ENCODE assay signal across 14 cellular contexts in the genomic region with DNA sequence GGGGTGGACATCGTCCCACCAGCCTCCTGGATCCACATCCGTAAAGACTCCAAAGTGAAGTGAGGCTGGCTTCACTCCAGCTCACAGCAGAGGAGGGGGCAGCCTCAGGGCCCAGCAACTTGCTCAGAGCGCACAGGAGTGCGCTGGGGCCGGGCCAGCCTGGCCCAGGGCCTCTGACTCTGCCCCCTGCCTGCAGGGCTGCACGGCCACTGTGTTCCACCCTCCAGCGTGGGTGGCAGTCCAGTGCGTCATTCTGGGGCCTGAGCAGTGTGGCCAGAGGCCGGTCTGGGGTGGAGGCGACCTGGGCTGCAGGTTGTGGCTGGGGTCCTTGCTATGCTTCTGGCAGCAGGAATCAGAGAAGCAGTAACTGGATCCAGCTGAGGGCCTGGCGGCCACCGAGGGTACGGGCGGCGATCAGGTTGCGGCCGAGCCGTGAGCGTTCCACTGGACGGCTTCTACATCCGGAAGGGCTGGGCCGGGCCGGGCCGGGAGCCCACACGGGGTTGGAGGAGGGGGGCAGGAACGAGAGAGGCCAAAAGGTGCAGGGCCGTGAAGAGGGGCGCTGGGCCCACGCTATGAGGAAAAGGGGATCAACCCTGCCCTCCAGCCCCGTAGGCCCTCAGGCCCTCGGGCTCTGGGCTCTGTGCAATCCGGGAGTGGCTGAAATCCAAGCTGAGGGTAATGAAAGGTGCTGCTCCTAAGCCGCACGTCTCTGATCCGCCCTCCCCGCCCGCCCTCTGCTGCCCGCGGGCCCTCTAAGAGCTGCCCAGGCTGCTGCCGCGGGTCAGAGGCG. TPM values are rescaled to one million over a fixed set of nuclear protein-coding genes. Genes with fewer than 3 reads are reported as not detected.
DNase-seq lines count a peak whose midpoint lies in the region; ATAC-seq and TF ChIP-seq lines count a peak whose summit lies in the region.
"Had no signal": no experiment of that assay in that cellular context is flagged by ENCODE, and none has a peak within 500 bp of the region (broad histone marks: within the 10 kb centered on the region; RNA-seq: fewer than 3 reads in every experiment).

A gene with protein sequence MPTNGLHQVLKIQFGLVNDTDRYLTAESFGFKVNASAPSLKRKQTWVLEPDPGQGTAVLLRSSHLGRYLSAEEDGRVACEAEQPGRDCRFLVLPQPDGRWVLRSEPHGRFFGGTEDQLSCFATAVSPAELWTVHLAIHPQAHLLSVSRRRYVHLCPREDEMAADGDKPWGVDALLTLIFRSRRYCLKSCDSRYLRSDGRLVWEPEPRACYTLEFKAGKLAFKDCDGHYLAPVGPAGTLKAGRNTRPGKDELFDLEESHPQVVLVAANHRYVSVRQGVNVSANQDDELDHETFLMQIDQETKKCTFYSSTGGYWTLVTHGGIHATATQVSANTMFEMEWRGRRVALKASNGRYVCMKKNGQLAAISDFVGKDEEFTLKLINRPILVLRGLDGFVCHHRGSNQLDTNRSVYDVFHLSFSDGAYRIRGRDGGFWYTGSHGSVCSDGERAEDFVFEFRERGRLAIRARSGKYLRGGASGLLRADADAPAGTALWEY (plus strand): TSS at position 787 of the 793 bp plus-strand sequence. CDS start 155 bp downstream, outside the sequence.

- no peaks in the 10 kb centered on the region for H3K79me2 ChIP-seq in SK-N-SH (ENCODE audit: insufficient read depth)

- WGBS in SK-N-SH (ENCODE audit: low lambda C conversion rate), result 76% methylated on average over 40 of the region's 42 CpGs
- whole genome bisulfite sequencing in thyroid gland, 2 donors, result 2 to 4% methylated on average over 8 to 23 of the region's 42 CpGs

- DNase-seq in SK-N-SH, result no peak
- DNase-seq in SW480 (ENCODE audit: low spot score), result peak; percentile 64
- DNase-seq in iPS-NIHi11 (ENCODE audit: low spot score), result peak; percentile 55
- DNase-seq in thyroid gland, result peak; percentile 90 to 92
- no peak for DNase-seq in activated gamma-delta T cell (lab: John Stamatoyannopoulos, UW)
- DNase-seq in NOMO-1 (lab: John Stamatoyannopoulos, UW; ENCODE audit: unreplicated experiment in 2 of 2), result no peak
- DNase-seq: KG1, NCI-H226, SIG-M5 had no signal

- H3K4me1 ChIP-seq in SK-N-SH (ENCODE audit: control insufficient read depth in 1 of 2, insufficient read depth in 2 of 2, low read depth in 1 of 2, low read length in 1 of 2), result peaks cover 0 to 16% of the 10 kb centered on the region in 2 experiments; a peak in 1 of 4 replicates
- H3K4me1 ChIP-seq in thyroid gland, result peaks cover 44 to 66% of the 10 kb centered on the region in 2 donors

- CTCF ChIA-PET in SK-N-SH (lab: Yijun Ruan, JAX), result interaction anchor here (1.2 to 1.7 kb wide), 2 partner anchors 10 to 19 kb away, joined by 3 read pairs; no protein-coding TSS in a partner anchor

- no peak for TF ChIP-seq EP300 in SK-N-SH (IDR thresholded peaks at IDR 0.05; ENCODE audit: borderline replicate concordance in 1 of 2, low read depth in 1 of 2, low read length in 1 of 2)

- H3K4me3 ChIP-seq in SK-N-SH (ENCODE audit: low read depth in 2 of 2, low read length in 1 of 2), result no peak within 1 kb of the TSS
- peak within 1 kb of the TSS in 1 of 3 donors; percentile 4 for H3K4me3 ChIP-seq in thyroid gland (replicated peaks in 1 of 3)
- H3K4me3 ChIP-seq: esophagus muscularis mucosa, suprapubic skin had no signal

- peaks cover 8% of the 10 kb centered on the region; the same call in 1 of the 2 replicates for H4K20me1 ChIP-seq in SK-N-SH (ENCODE audit: insufficient read depth)

- TF ChIP-seq CTCF in SK-N-SH (IDR thresholded peaks at IDR 0.05), result no peak
- peak in 5 of 6 experiments; percentile 19 to 78 (median 67) for TF ChIP-seq CTCF in thyroid gland (IDR thresholded peaks at IDR 0.05)

- H3F3A ChIP-seq in SK-N-SH (replicated peaks; ENCODE audit: insufficient read depth), result peaks cover 9% of the 10 kb centered on the region

- no peak within 1 kb of the TSS for H2AFZ ChIP-seq in SK-N-SH (ENCODE audit: low read depth)

- H3K36me3 ChIP-seq in SK-N-SH (replicated peaks in 1 of 2; ENCODE audit: control insufficient read depth in 1 of 2, insufficient read depth in 2 of 2, low read length in 1 of 2), result no peaks in the 10 kb centered on the region
- H3K36me3 ChIP-seq in thyroid gland, result no peaks in the 10 kb centered on the region
- H3K36me3 ChIP-seq: esophagus muscularis mucosa, suprapubic skin had no signal

- H3K9ac ChIP-seq in SK-N-SH, result no peak within 1 kb of the TSS

- no peak within 1 kb of the TSS for H3K4me2 ChIP-seq in SK-N-SH

- intact Hi-C loops in thyroid gland (cut with DNase I), result no loop called here

- no peak for TF ChIP-seq RAD21 in SK-N-SH (IDR thresholded peaks at IDR 0.05; ENCODE audit: low read length)

- H3K9me3 ChIP-seq in SK-N-SH (no peaks in the 10 kb centered on the region), thyroid gland (no peaks in the 10 kb centered on the region)
- H3K9me3 ChIP-seq: esophagus muscularis mucosa, suprapubic skin had no signal

- no peak within 1 kb of the TSS for H3K27ac ChIP-seq in SK-N-SH (ENCODE audit: low read depth in 2 of 2, low read length in 1 of 2)
- H3K27ac ChIP-seq in thyroid gland, result peak within 1 kb of the TSS; percentile 52 to 82 (median 81)
- H3K27ac ChIP-seq: esophagus muscularis mucosa, suprapubic skin had no signal

- POLR2A ChIA-PET in SK-N-SH (lab: Yijun Ruan, JAX), result interaction anchor here (0.6 to 1.7 kb wide), 3 partner anchors 10 to 344 kb away, joined by 3 to 4 read pairs (median 3); no protein-coding TSS in a partner anchor

- no peaks in the 10 kb centered on the region for H3K9me2 ChIP-seq in SK-N-SH

- TF ChIP-seq POLR2A in thyroid gland (IDR thresholded peaks at IDR 0.05), result peak in 1 of 2 donors; percentile 32

- peak; percentile 14 for ATAC-seq in SK-N-SH treated with all-trans-retinoic acid at 6 μM for 48 hours
- ATAC-seq in HG02870 (IDR thresholded peaks at IDR 0.05; ENCODE audit: unreplicated experiment), result no peak

- H3K27me3 ChIP-seq in SK-N-SH (ENCODE audit: insufficient read depth), result no peaks in the 10 kb centered on the region
- no peaks in the 10 kb centered on the region for H3K27me3 ChIP-seq in thyroid gland

TF ChIP-seq in SK-N-SH treated with all-trans-retinoic acid at 6 μM for 48 hours, 23 proteins besides CTCF, POLR2A, EP300 and RAD21 (continues in another document):
- TF ChIP-seq ZC3H10 (CRISPR knock-in tag; IDR thresholded peaks at IDR 0.05), result no peak
- TF ChIP-seq, protein P1, sequence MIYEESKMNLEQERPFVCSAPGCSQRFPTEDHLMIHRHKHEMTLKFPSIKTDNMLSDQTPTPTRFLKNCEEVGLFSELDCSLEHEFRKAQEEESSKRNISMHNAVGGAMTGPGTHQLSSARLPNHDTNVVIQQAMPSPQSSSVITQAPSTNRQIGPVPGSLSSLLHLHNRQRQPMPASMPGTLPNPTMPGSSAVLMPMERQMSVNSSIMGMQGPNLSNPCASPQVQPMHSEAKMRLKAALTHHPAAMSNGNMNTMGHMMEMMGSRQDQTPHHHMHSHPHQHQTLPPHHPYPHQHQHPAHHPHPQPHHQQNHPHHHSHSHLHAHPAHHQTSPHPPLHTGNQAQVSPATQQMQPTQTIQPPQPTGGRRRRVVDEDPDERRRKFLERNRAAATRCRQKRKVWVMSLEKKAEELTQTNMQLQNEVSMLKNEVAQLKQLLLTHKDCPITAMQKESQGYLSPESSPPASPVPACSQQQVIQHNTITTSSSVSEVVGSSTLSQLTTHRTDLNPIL (CRISPR knock-in tag; IDR thresholded peaks at IDR 0.05; ENCODE audit: low read depth), result no peak
- TF ChIP-seq, protein P2, sequence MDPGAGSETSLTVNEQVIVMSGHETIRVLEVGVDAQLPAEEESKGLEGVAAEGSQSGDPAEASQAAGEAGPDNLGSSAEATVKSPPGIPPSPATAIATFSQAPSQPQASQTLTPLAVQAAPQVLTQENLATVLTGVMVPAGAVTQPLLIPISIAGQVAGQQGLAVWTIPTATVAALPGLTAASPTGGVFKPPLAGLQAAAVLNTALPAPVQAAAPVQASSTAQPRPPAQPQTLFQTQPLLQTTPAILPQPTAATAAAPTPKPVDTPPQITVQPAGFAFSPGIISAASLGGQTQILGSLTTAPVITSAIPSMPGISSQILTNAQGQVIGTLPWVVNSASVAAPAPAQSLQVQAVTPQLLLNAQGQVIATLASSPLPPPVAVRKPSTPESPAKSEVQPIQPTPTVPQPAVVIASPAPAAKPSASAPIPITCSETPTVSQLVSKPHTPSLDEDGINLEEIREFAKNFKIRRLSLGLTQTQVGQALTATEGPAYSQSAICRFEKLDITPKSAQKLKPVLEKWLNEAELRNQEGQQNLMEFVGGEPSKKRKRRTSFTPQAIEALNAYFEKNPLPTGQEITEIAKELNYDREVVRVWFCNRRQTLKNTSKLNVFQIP (CRISPR knock-in tag; IDR thresholded peaks at IDR 0.05; ENCODE audit: borderline replicate concordance, low read depth), result no peak

TF ChIP-seq in SK-N-SH, 30 proteins besides CTCF, POLR2A, EP300 and RAD21:
- no peak for TF ChIP-seq POLR2AphosphoS5 (IDR thresholded peaks at IDR 0.05; ENCODE audit: low read depth, low read length)
- TF ChIP-seq SIN3A (IDR thresholded peaks at IDR 0.05; ENCODE audit: borderline replicate concordance, low read depth, low read length), result no peak
- TF ChIP-seq YY1 (IDR thresholded peaks at IDR 0.05; ENCODE audit: low read depth), result no peak
- no peak for TF ChIP-seq RCOR1 (IDR thresholded peaks at IDR 0.05; ENCODE audit: low read length)

RNA-seq across cellular contexts. Expression of the gene that starts here (rescaled TPM):
- polyA plus RNA-seq in SK-N-SH (2012; rRNA removed), result 2.0 and 2.1 TPM in 2 replicates
- polyA plus RNA-seq in SK-N-SH (2012; cell fraction: cytosol; rRNA removed), result 0.31 and 0.79 TPM in 2 replicates
- polyA plus RNA-seq in SK-N-SH (2012; cell fraction: nucleus; rRNA removed), result 10.6 and 13.6 TPM in 2 replicates
- 10 to 100 TPM in 3 of 4 donors, 1 to 10 TPM in 1; 9.7 to 20.7 (median 17.0) TPM for total RNA-seq in thyroid gland
- polyA plus RNA-seq: keratinocyte had no signal

Comparison
In these comparisons a context has a peak if more than half of its experiments do, and no peak if none do; other contexts are left out.
1. DNase-seq: peak in SW480 (single experiment), iPS-NIHi11 (single experiment) and thyroid gland (2 of 2); none in SK-N-SH (single experiment), activated gamma-delta T cell (single experiment) and NOMO-1 (0 of 2).
2. H3K27ac ChIP-seq: peak in thyroid gland (3 of 3); none in SK-N-SH (0 of 2).